ENCODE assay signal across 9 cellular contexts in genomic region chr9:36401897-36402480, GRCh38. TPM values are rescaled to one million over a fixed set of nuclear protein-coding genes. Genes with fewer than 3 reads are reported as not detected.
DNase-seq lines count a peak whose midpoint lies in the region; ATAC-seq and TF ChIP-seq lines count a peak whose summit lies in the region.
"Had no signal": no experiment of that assay in that cellular context is flagged by ENCODE, and none has a peak within 500 bp of the region (broad histone marks: within the 10 kb centered on the region; RNA-seq: fewer than 3 reads in every experiment).

No MANE protein-coding gene starts in this region.

- 0 out of 2 replicates have a peak overlapping the region, but pooled peaks have one; percentile 69 for H3K27ac ChIP-seq in GM23248
- no peak overlapping the region for H3K27ac ChIP-seq in PC-9

- ATAC-seq in effector memory CD8-positive, alpha-beta T cell (replicated peaks), result no peak
- no peak for ATAC-seq in GM18858 (IDR thresholded peaks at IDR 0.05; ENCODE audit: unreplicated experiment)

- H3K9me3 ChIP-seq in GM23248 (ENCODE audit: low read depth) (no peaks in the 10 kb centered on the region), PC-9 (ENCODE audit: insufficient read depth, low read depth) (no peaks in the 10 kb centered on the region), neuron (ENCODE audit: low read length) (no peaks in the 10 kb centered on the region)

- H3K9me2 ChIP-seq in GM23248 (ENCODE audit: insufficient read depth) (no peaks in the 10 kb centered on the region), PC-9 (ENCODE audit: insufficient read depth) (no peaks in the 10 kb centered on the region)

- no peaks in the 10 kb centered on the region for H3K27me3 ChIP-seq in GM23248 (replicated peaks; ENCODE audit: insufficient read depth)
- no peaks in the 10 kb centered on the region for H3K27me3 ChIP-seq in PC-9 (ENCODE audit: insufficient read depth, low read depth)
- no peaks in the 10 kb centered on the region for H3K27me3 ChIP-seq in neuron (ENCODE audit: insufficient read depth, low read length)

- H4K20me1 ChIP-seq in GM23248 (ENCODE audit: insufficient read depth) (no peaks in the 10 kb centered on the region), PC-9 (ENCODE audit: insufficient read depth) (no peaks in the 10 kb centered on the region; the same call in 1 of the 2 replicates)

- TF ChIP-seq CTCF in PC-9 (conservative IDR thresholded peaks at IDR 0.05), result no peak

- H3K27me3 Mint-ChIP-seq in effector memory CD8-positive, alpha-beta T cell, result no peaks in the 10 kb centered on the region

- H3F3A ChIP-seq in GM23248 (ENCODE audit: insufficient read depth) (peaks cover 24% of the 10 kb centered on the region), PC-9 (ENCODE audit: insufficient read depth, low read depth) (peaks cover 11% of the 10 kb centered on the region)

- no peak overlapping the region for H3K4me2 ChIP-seq in GM23248 (ENCODE audit: unreplicated experiment)
- H3K4me2 ChIP-seq in PC-9, result peak overlapping the region; percentile 97

- DNase-seq in GM23248 (no peak), PC-9 (no peak), foreskin melanocyte (no peak)
- no peak for DNase-seq in effector memory CD8-positive, alpha-beta T cell
- DNase-seq in NK-92 treated with Interleukin-12 subunit alpha and Interleukin-12 subunit beta, amount 100 ng/mL, for 24 hours (lab: John Stamatoyannopoulos, UW), result no peak
- no peak for DNase-seq in stimulated activated CD4-positive, alpha-beta T cell treated with anti-CD3 and anti-CD28 coated beads, Interleukin-2, amount 100 ng/mL, for 24 hours
- DNase-seq: NCI-H226 had no signal

- peak overlapping the region in 1 of 2 donors; percentile 89 for H3K4me3 Mint-ChIP-seq in effector memory CD8-positive, alpha-beta T cell

- POLR2A ChIA-PET in PC-9 (lab: Charles Lee; ENCODE audit: unreplicated experiment), result no interaction called here

- H3K36me3 ChIP-seq in GM23248 (ENCODE audit: low read depth), result no peaks in the 10 kb centered on the region
- H3K36me3 ChIP-seq in PC-9 (ENCODE audit: low read depth), result no peaks in the 10 kb centered on the region
- H3K36me3 ChIP-seq in neuron (ENCODE audit: insufficient read depth, low read length), result no peaks in the 10 kb centered on the region

- H3K4me3 ChIP-seq in GM23248, result peak overlapping the region; percentile 84; the same call in 1 of the 2 replicates
- H3K4me3 ChIP-seq in PC-9, result no peak overlapping the region
- H3K4me3 ChIP-seq in neuron (ENCODE audit: low read length), result peak overlapping the region; percentile 90

- peak overlapping the region; percentile 90 for H2AFZ ChIP-seq in GM23248
- H2AFZ ChIP-seq in PC-9, result peak overlapping the region; percentile 90
- H2AFZ ChIP-seq in neuron (ENCODE audit: low read depth, low read length), result no peak overlapping the region

- H3K9ac ChIP-seq in GM23248, result peak overlapping the region; percentile 81; the same call in 1 of the 2 replicates

- BruUV-seq in PC-9 (replicated peaks; lab: Mats Ljungman, UMichigan), result no TSS peak

- peak overlapping the region; percentile 94 to 96 for H3K27ac Mint-ChIP-seq in effector memory CD8-positive, alpha-beta T cell

- peaks cover 88% of the 10 kb centered on the region for H3K79me2 ChIP-seq in GM23248 (ENCODE audit: insufficient read depth)
- peaks cover 31% of the 10 kb centered on the region for H3K79me2 ChIP-seq in PC-9 (ENCODE audit: low read depth)

- in situ Hi-C loops in GM23248 (cut with MboI), result loop anchor here (10.0 kb wide), 1 partner anchor 153 kb away; no protein-coding TSS in a partner anchor

- no peaks in the 10 kb centered on the region for H3K9me3 Mint-ChIP-seq in effector memory CD8-positive, alpha-beta T cell

- H3K36me3 Mint-ChIP-seq in effector memory CD8-positive, alpha-beta T cell (ENCODE audit: insufficient read depth), result peaks cover 23% of the 10 kb centered on the region

- 87% methylated on average over 3 of the region's 3 CpGs for WGBS in GM23248 (ENCODE audit: low coverage in 1 of 2, low lambda C conversion rate in 2 of 2, missing lambda C conversion rate in 2 of 2), 2 experiments

- CTCF ChIA-PET in PC-9 (lab: Charles Lee), result interaction anchor here (0.5 to 0.6 kb wide), 2 partner anchors 197 to 587 kb away, joined by 4 read pairs; no protein-coding TSS in a partner anchor

- intact Hi-C loops in PC-9 (cut with micrococcal nuclease; ENCODE audit: unreplicated experiment), result loop anchor here (5.0 kb wide), 1 partner anchor 170 kb away; the partner anchor contains the start of gene MELK

- peaks cover 27% of the 10 kb centered on the region for H3K4me1 ChIP-seq in GM23248 (ENCODE audit: insufficient read depth)
- H3K4me1 ChIP-seq in PC-9 (replicated peaks; ENCODE audit: insufficient read depth), result peaks cover 27% of the 10 kb centered on the region
- peaks cover 17% of the 10 kb centered on the region for H3K4me1 ChIP-seq in neuron (ENCODE audit: insufficient read depth, low read length)

- H3K4me1 Mint-ChIP-seq in effector memory CD8-positive, alpha-beta T cell (ENCODE audit: low read depth in 2 of 2), result peaks cover 20 to 33% of the 10 kb centered on the region in 2 donors

RNA-seq across cellular contexts. Expression of gene RNF38, which starts 1.9 kb away (rescaled TPM):
- 10.7 and 16.5 TPM in 2 replicates for total RNA-seq in GM23248 (2014; rRNA removed; shearing (Covaris generic))
- polyA plus RNA-seq in GM23248 (2016; fragmentation: Nextera tagmentation; extraction: Ambion mirVana), result 6.2 and 6.7 TPM in 2 replicates
- total RNA-seq in PC-9 (2021), result 15.2 and 17.5 TPM in 2 replicates
